9 cellular contexts compared by ENCODE assay signal in genomic region chr13:33728271-33729037, GRCh38.
DNase-seq lines count a peak whose midpoint lies in the region; ATAC-seq and TF ChIP-seq lines count a peak whose summit lies in the region.
"Had no signal": no experiment of that assay in that cellular context is flagged by ENCODE, and none has a peak within 500 bp of the region (broad histone marks: within the 10 kb centered on the region; RNA-seq: fewer than 3 reads in every experiment).

No MANE protein-coding gene starts in this region.

- no peaks in the 10 kb centered on the region for H3K79me2 ChIP-seq in smooth muscle cell (ENCODE audit: low read depth)

- H3K4me1 ChIP-seq in duodenal mucosa (ENCODE audit: control insufficient read depth in 1 of 2, insufficient read depth in 2 of 2, low read length in 2 of 2) (peaks cover 5 to 15% of the 10 kb centered on the region in 2 donors), transverse colon (peaks cover 0 to 13% (median 3%) of the 10 kb centered on the region in 4 donors), smooth muscle cell (ENCODE audit: low read depth) (no peaks in the 10 kb centered on the region)

- no peak overlapping the region for H2AFZ ChIP-seq in smooth muscle cell (ENCODE audit: low read depth)

- TF ChIP-seq EP300 in transverse colon (IDR thresholded peaks at IDR 0.05; ENCODE audit: low read depth) = no peak

- ATAC-seq in GM21447 (IDR thresholded peaks at IDR 0.05; ENCODE audit: unreplicated experiment) (peak; percentile 83), HG03558 (IDR thresholded peaks at IDR 0.05; ENCODE audit: extremely low read depth, unreplicated experiment) (peak; percentile 76)

- peak overlapping the region; percentile 36 for H3K27ac ChIP-seq in duodenal mucosa (ENCODE audit: low read depth, low read length)
- H3K27ac ChIP-seq in transverse colon = peak overlapping the region in 3 of 4 donors; percentile 44 to 63 (median 44)
- no peak overlapping the region for H3K27ac ChIP-seq in smooth muscle cell (ENCODE audit: low read depth)

- WGBS in transverse colon (ENCODE audit: low coverage in 1 of 2), 2 donors = 50 to 67% methylated on average over 3 to 7 of the region's 7 CpGs
- WGBS in smooth muscle cell (ENCODE audit: low lambda C conversion rate) = 89% methylated on average over 7 of the region's 7 CpGs

- no peak overlapping the region for H3K9ac ChIP-seq in duodenal mucosa (ENCODE audit: low read depth in 1 of 2, low read length in 2 of 2)
- H3K9ac ChIP-seq in smooth muscle cell (ENCODE audit: low read depth) = no peak overlapping the region

- H3K4me3 ChIP-seq in duodenal mucosa (ENCODE audit: low read depth in 1 of 2, low read length in 2 of 2) (peak overlapping the region; percentile 9 to 29), transverse colon (no peak overlapping the region), smooth muscle cell (no peak overlapping the region)

- no peak for TF ChIP-seq CTCF in transverse colon (IDR thresholded peaks at IDR 0.05)
- no peak for TF ChIP-seq CTCF in smooth muscle cell (IDR thresholded peaks at IDR 0.05; ENCODE audit: borderline replicate concordance, insufficient read depth, poor library complexity, severe bottlenecking)

- no peak for TF ChIP-seq POLR2A in transverse colon (IDR thresholded peaks at IDR 0.05)

- H3K27me3 ChIP-seq in duodenal mucosa (ENCODE audit: control insufficient read depth in 1 of 2, insufficient read depth in 2 of 2, low read length in 2 of 2) (no peaks in the 10 kb centered on the region), transverse colon (no peaks in the 10 kb centered on the region), smooth muscle cell (ENCODE audit: low read depth) (no peaks in the 10 kb centered on the region)

- H4K20me1 ChIP-seq in smooth muscle cell (ENCODE audit: low read depth) = no peaks in the 10 kb centered on the region

- H3K4me2 ChIP-seq in smooth muscle cell = no peak overlapping the region

- DNase-seq in G401 (ENCODE audit: low spot score) (peak; percentile 76), transverse colon (peak; percentile 8), smooth muscle cell (lab: John Stamatoyannopoulos, UW; ENCODE audit: unreplicated experiment) (no peak), NCI-H146 (lab: John Stamatoyannopoulos, UW) (no peak), NCI-H146 treated with DMSO at 0.1 percent for 48 hours (lab: John Stamatoyannopoulos, UW; ENCODE audit: unreplicated experiment) (no peak)
- DNase-seq: activated naive CD8-positive, alpha-beta T cell treated with anti-CD3 and anti-CD28 coated beads, Interleukin-2, amount 10 ng/mL, durations not matched to agents 7 days and 5 days had no signal

- in situ Hi-C loops in G401 (cut with HindIII; ENCODE audit: low sequenced_read_pairs) = no loop called here
- in situ Hi-C loops in transverse colon (cut with MboI; ENCODE audit: low pct_ligation_motif_present in 1 of 4, low pct_unique_long_range_greater_than_20kb in 1 of 4, low sequenced_read_pairs in 3 of 4) = loop anchor here in 2 of 4 donors (10.0 kb wide), 1 partner anchor 504 kb away; no protein-coding TSS in a partner anchor

- intact Hi-C loops in transverse colon (cut with DNase I; ENCODE audit: low total_unique reads) = no loop called here

- no peaks in the 10 kb centered on the region for H3K36me3 ChIP-seq in duodenal mucosa (ENCODE audit: control insufficient read depth in 1 of 2, insufficient read depth in 2 of 2, low read length in 2 of 2)
- no peaks in the 10 kb centered on the region for H3K36me3 ChIP-seq in transverse colon
- H3K36me3 ChIP-seq in smooth muscle cell (ENCODE audit: low read depth) = no peaks in the 10 kb centered on the region

- H3K9me3 ChIP-seq in duodenal mucosa (ENCODE audit: control insufficient read depth in 1 of 2, low read length in 2 of 2) (no peaks in the 10 kb centered on the region), transverse colon (no peaks in the 10 kb centered on the region), smooth muscle cell (replicated peaks; ENCODE audit: low read depth) (no peaks in the 10 kb centered on the region)

- H3F3A ChIP-seq in smooth muscle cell (ENCODE audit: low read depth) = no peaks in the 10 kb centered on the region

Comparison
In these comparisons a context has a peak if more than half of its experiments do, and no peak if none do; other contexts are left out.
1. DNase-seq: peak in G401 (single experiment) and transverse colon (single experiment); none in smooth muscle cell (single experiment), NCI-H146 (single experiment) and NCI-H146 treated with DMSO at 0.1 percent for 48 hours (single experiment).
2. H3K4me3 ChIP-seq: peak in duodenal mucosa (2 of 2); none in transverse colon (0 of 4) and smooth muscle cell (single experiment).